Comparison of ENCODE assay signal across 14 cellular contexts in the genomic region with DNA sequence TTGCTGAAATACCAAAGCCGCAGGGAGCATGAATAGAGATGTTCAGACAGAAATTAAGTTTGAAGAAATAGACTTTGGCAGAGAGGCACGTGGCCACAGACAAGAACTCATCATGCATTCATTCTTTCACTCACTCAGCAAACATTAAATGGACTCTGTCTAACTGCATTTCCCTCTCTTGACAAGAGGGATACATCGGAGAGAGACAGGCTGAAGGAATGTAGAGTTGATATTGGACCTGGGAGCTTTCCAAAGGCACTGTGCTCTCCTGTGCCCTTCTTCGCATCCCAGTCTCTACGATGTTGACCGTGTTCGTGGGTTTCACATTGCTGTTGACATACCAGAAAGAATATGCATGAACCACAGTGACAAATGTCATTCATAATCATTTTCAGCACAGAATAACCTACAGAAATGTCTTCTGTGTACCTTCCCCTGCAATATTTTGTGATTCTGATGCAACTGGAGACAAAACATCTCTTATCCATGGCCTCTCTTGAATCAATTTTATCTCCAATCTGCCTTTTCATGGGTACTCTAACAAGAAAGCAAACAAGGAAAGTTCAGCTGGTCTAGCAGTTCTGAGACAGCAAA. TPM values are rescaled to one million over a fixed set of nuclear protein-coding genes. Genes with fewer than 3 reads are reported as not detected.
A peak's percentile ranks its signal among the peaks of the same experiment; 100 is the strongest.
DNase-seq lines count a peak whose midpoint lies in the region; ATAC-seq, FAIRE-seq and TF ChIP-seq lines count a peak whose summit lies in the region.
"Had no signal": no experiment of that assay in that cellular context is flagged by ENCODE, and none has a peak within 500 bp of the region (broad histone marks: within the 10 kb centered on the region; RNA-seq: fewer than 3 reads in every experiment).

No MANE protein-coding gene starts in this region.

- H3K27me3 ChIP-seq in A673 (replicated peaks; ENCODE audit: insufficient read depth, low read depth, low read length, poor library complexity) (no peaks in the 10 kb centered on the region), HepG2 (ENCODE audit: control insufficient read depth in 1 of 2, insufficient read depth in 2 of 2, low read length in 2 of 2) (no peaks in the 10 kb centered on the region)
- H3K27me3 ChIP-seq: BLaER1 had no signal

- POLR2A ChIA-PET in A673 (lab: Charles Lee; ENCODE audit: low non-redundant PET) (no interaction called here), WTC11 (lab: Charles Lee) (no interaction called here), HepG2 (lab: Yijun Ruan, JAX) (no interaction called here)

- intact Hi-C loops in A673 (cut with micrococcal nuclease; ENCODE audit: unreplicated experiment), result no loop called here
- intact Hi-C loops in HepG2 (cut with micrococcal nuclease; ENCODE audit: unreplicated experiment), result loop anchor here (5.0 kb wide), 1 partner anchor 51 kb away; no protein-coding TSS in a partner anchor

- peak overlapping the region; percentile 92 for H3K4me2 ChIP-seq in HepG2 (ENCODE audit: low read depth, low read length)
- H3K4me2 ChIP-seq: BLaER1 had no signal

- no peak for TF ChIP-seq RAD21 in HepG2 (CRISPR knock-in tag; IDR thresholded peaks at IDR 0.05)

- no TSS peak for BruUV-seq in A673 (replicated peaks; lab: Mats Ljungman, UMichigan)
- BruUV-seq in HepG2 (replicated peaks; lab: Mats Ljungman, UMichigan), result no TSS peak

- peak overlapping the region; percentile 1 for H2AFZ ChIP-seq in HepG2 (ENCODE audit: low read length)
- H2AFZ ChIP-seq: GM23248 had no signal

- H3K9me3 Mint-ChIP-seq in WTC11, result peaks cover 8% of the 10 kb centered on the region
- H3K9me3 Mint-ChIP-seq in stimulated activated effector memory CD8-positive, alpha-beta T cell treated with anti-CD3 and anti-CD28 coated beads, Interleukin-12 subunit alpha, Interleukin-12 subunit beta, amount 100 ng/mL, for 72 hours, result no peaks in the 10 kb centered on the region
- H3K9me3 Mint-ChIP-seq: CD8-positive, alpha-beta memory T cell had no signal

- H3K79me2 ChIP-seq in HepG2 (ENCODE audit: insufficient read depth, low read length), result no peaks in the 10 kb centered on the region

- no peaks in the 10 kb centered on the region for H3K27me3 Mint-ChIP-seq in WTC11 (ENCODE audit: low read depth)
- H3K27me3 Mint-ChIP-seq: CD8-positive, alpha-beta memory T cell had no signal

- WGBS in HepG2 (ENCODE audit: low lambda C conversion rate), result 4% methylated on average over 7 of the region's 7 CpGs

- H3K36me3 ChIP-seq in A673 (ENCODE audit: insufficient read depth, low read length, poor library complexity, severe bottlenecking), result no peaks in the 10 kb centered on the region
- H3K36me3 ChIP-seq in HepG2 (replicated peaks in 1 of 2; ENCODE audit: control insufficient read depth in 1 of 2, insufficient read depth in 2 of 2, low read length in 2 of 2), result no peaks in the 10 kb centered on the region

- no peak overlapping the region for H3K4me3 ChIP-seq in A673 (ENCODE audit: low read depth, low read length, poor library complexity, severe bottlenecking)
- H3K4me3 ChIP-seq in HepG2 (replicated peaks in 1 of 3; ENCODE audit: insufficient read depth in 1 of 3, low read depth in 2 of 3, low read length in 3 of 3), result peak overlapping the region in 1 of 3 experiments; percentile 29; a peak in 1 of 6 replicates
- H3K4me3 ChIP-seq: BLaER1, GM23248 had no signal

- H3K9me3 ChIP-seq in A673 (ENCODE audit: low read depth, low read length, poor library complexity, severe bottlenecking) (no peaks in the 10 kb centered on the region), HepG2 (ENCODE audit: low read length) (no peaks in the 10 kb centered on the region)
- H3K9me3 ChIP-seq: BLaER1 had no signal

- in situ Hi-C loops in HepG2 (cut with HindIII; ENCODE audit: extremely low pct_ligation_motif_present, low pct_unique_long_range_greater_than_20kb), result loop anchor here (5.0 kb wide), 1 partner anchor 36 kb away; a partner anchor contains a TSS

- TF ChIP-seq POLR2A in HepG2 (IDR thresholded peaks at IDR 0.05; ENCODE audit: insufficient read depth in 1 of 2, low read depth in 2 of 2, low read length in 2 of 2), result no peak

- CTCF ChIA-PET in A673 (lab: Charles Lee), result no interaction called here
- CTCF ChIA-PET in WTC11 (lab: Charles Lee), result no interaction called here
- CTCF ChIA-PET in HepG2 (lab: Yijun Ruan, JAX; ENCODE audit: low intra/inter-chr PET ratio, low total read pairs), result no interaction called here

- no peak overlapping the region for H3K27ac Mint-ChIP-seq in WTC11
- peak overlapping the region; percentile 2 for H3K27ac Mint-ChIP-seq in stimulated activated effector memory CD8-positive, alpha-beta T cell treated with anti-CD3 and anti-CD28 coated beads, Interleukin-12 subunit alpha, Interleukin-12 subunit beta, amount 100 ng/mL, for 72 hours

- DNase-seq in A673 (ENCODE audit: low spot score), result no peak
- DNase-seq in WTC11 (ENCODE audit: low spot score), result no peak
- DNase-seq in HepG2 (ENCODE audit: low spot score), result peak; percentile 66
- DNase-seq in stimulated activated effector memory CD8-positive, alpha-beta T cell treated with anti-CD3 and anti-CD28 coated beads, Interleukin-12 subunit alpha, Interleukin-12 subunit beta, amount 100 ng/mL, for 72 hours (ENCODE audit: low spot score in 2 of 2), result no peak
- DNase-seq: AML-193; CD8-positive, alpha-beta memory T cell; DMS53; GM23248 had no signal

- no peak for TF ChIP-seq CTCF in A673 (conservative IDR thresholded peaks at IDR 0.05; ENCODE audit: low read depth, low read length)
- no peak for TF ChIP-seq CTCF in WTC11 (IDR thresholded peaks at IDR 0.05)
- TF ChIP-seq CTCF in HepG2 (CRISPR knock-in tag; IDR thresholded peaks at IDR 0.05), result no peak

- no peak overlapping the region for H3K4me3 Mint-ChIP-seq in WTC11
- H3K4me3 Mint-ChIP-seq in stimulated activated effector memory CD8-positive, alpha-beta T cell treated with anti-CD3 and anti-CD28 coated beads, Interleukin-12 subunit alpha, Interleukin-12 subunit beta, amount 100 ng/mL, for 72 hours, result no peak overlapping the region
- H3K4me3 Mint-ChIP-seq: CD8-positive, alpha-beta memory T cell had no signal

- FAIRE-seq in HepG2 (lab: Jason Lieb, UNC), result no peak
- FAIRE-seq: H54 had no signal

- ATAC-seq in WTC11 (no peak), HepG2 (peak; percentile 48), HG03025 (IDR thresholded peaks at IDR 0.05; ENCODE audit: low FRiP score, unreplicated experiment) (no peak), GM21515 (IDR thresholded peaks at IDR 0.05; ENCODE audit: unreplicated experiment) (no peak), GM21447 (IDR thresholded peaks at IDR 0.05; ENCODE audit: unreplicated experiment) (no peak)
- no peak for ATAC-seq in stimulated activated effector memory CD8-positive, alpha-beta T cell treated with anti-CD3 and anti-CD28 coated beads, Interleukin-12 subunit alpha, Interleukin-12 subunit beta, amount 100 ng/mL, for 72 hours

- H3K36me3 Mint-ChIP-seq in WTC11, result peaks cover 23% of the 10 kb centered on the region
- peaks cover 23% of the 10 kb centered on the region for H3K36me3 Mint-ChIP-seq in stimulated activated effector memory CD8-positive, alpha-beta T cell treated with anti-CD3 and anti-CD28 coated beads, Interleukin-12 subunit alpha, Interleukin-12 subunit beta, amount 100 ng/mL, for 72 hours

- H3K9ac ChIP-seq in HepG2 (ENCODE audit: insufficient read depth, low read depth, low read length), result peak overlapping the region; percentile 23
- H3K9ac ChIP-seq: BLaER1, GM23248 had no signal

- H3K27ac ChIP-seq in A673 (ENCODE audit: low read depth, low read length, poor library complexity, severe bottlenecking), result peak overlapping the region; percentile 14
- H3K27ac ChIP-seq in HepG2 (ENCODE audit: extremely low read length, insufficient read depth, low read length), result peak overlapping the region; percentile 95
- H3K27ac ChIP-seq: 22Rv1, BLaER1, GM23248 had no signal

- H3K4me1 Mint-ChIP-seq in WTC11, result 0 out of 2 replicates have a peak, but pooled peaks cover 6% of the 10 kb centered on the region
- no peaks in the 10 kb centered on the region for H3K4me1 Mint-ChIP-seq in stimulated activated effector memory CD8-positive, alpha-beta T cell treated with anti-CD3 and anti-CD28 coated beads, Interleukin-12 subunit alpha, Interleukin-12 subunit beta, amount 100 ng/mL, for 72 hours
- H3K4me1 Mint-ChIP-seq: CD8-positive, alpha-beta memory T cell had no signal

- TF ChIP-seq EP300 in HepG2 (IDR thresholded peaks at IDR 0.05; ENCODE audit: low read depth in 2 of 2, low read length in 2 of 2), result peak in 1 of 2 experiments; percentile 36; a peak in 1 of 4 replicates
- TF ChIP-seq EP300 in HepG2 (CRISPR knock-in tag; IDR thresholded peaks at IDR 0.05; ENCODE audit: borderline replicate concordance), result no peak

- no peaks in the 10 kb centered on the region for H4K20me1 ChIP-seq in HepG2 (ENCODE audit: insufficient read depth, low read length)
- H4K20me1 ChIP-seq: BLaER1 had no signal

- no peaks in the 10 kb centered on the region for H3K4me1 ChIP-seq in A673 (ENCODE audit: insufficient read depth, low read length, poor library complexity, severe bottlenecking)
- H3K4me1 ChIP-seq in HepG2 (ENCODE audit: insufficient read depth, low read length), result peaks cover 62% of the 10 kb centered on the region

TF ChIP-seq in WTC11, 78 proteins besides CTCF, POLR2A, EP300 and RAD21 (continues in another document):
- no peak for TF ChIP-seq GTF2I (CRISPR knock-in tag; conservative IDR thresholded peaks at IDR 0.05)

RNA-seq across cellular contexts. Expression of a gene that starts 34.8 kb away (rescaled TPM):
- total RNA-seq in A673 (2021) (1,443 and 1,572 TPM in 2 replicates), WTC11 (2021) (72.1 to 77.9 TPM (median 73.6 TPM) in 3 replicates), HepG2 (2016; rRNA removed; fragmentation: Illumina TruSeq; extraction: Trizol) (57.9 and 111 TPM in 2 replicates)
- total RNA-seq in HepG2 (2016; cell fraction: cytosol; rRNA removed; fragmentation: Illumina TruSeq; extraction: Trizol; ENCODE audit: low read depth), result 64.5 and 76.9 TPM in 2 replicates
- total RNA-seq in HepG2 (2016; cell fraction: insoluble cytoplasmic fraction; rRNA removed; fragmentation: Illumina TruSeq; extraction: Trizol), result 52.0 and 103 TPM in 2 replicates
- 78.1 and 98.3 TPM in 2 replicates for total RNA-seq in HepG2 (2016; cell fraction: membrane; rRNA removed; fragmentation: Illumina TruSeq; extraction: Trizol)
- 96.6 and 113 TPM in 2 replicates for total RNA-seq in HepG2 (2016; cell fraction: nucleus; rRNA removed; fragmentation: Illumina TruSeq; extraction: Trizol)
- 77.7 and 78.8 TPM in 2 replicates for polyA plus RNA-seq in HepG2 (2011; rRNA removed)
- 125 and 154 TPM in 2 replicates for polyA plus RNA-seq in HepG2 (2011; cell fraction: cytosol; rRNA removed)
- polyA plus RNA-seq in HepG2 (2011; cell fraction: nucleus; rRNA removed), result 95.3 and 97.6 TPM in 2 replicates
- polyA plus RNA-seq in HepG2 (2012), result 165 and 308 TPM in 2 replicates
- 210 and 248 TPM in 2 replicates for polyA plus RNA-seq in HepG2 (2016; cell fraction: cytosol; fragmentation: Illumina TruSeq; extraction: Trizol; ENCODE audit: low read depth)
- polyA plus RNA-seq in HepG2 (2016; cell fraction: insoluble cytoplasmic fraction; fragmentation: Illumina TruSeq; extraction: Trizol; ENCODE audit: low read depth), result 125 and 147 TPM in 2 replicates
- polyA plus RNA-seq in HepG2 (2016; cell fraction: membrane; fragmentation: Illumina TruSeq; extraction: Trizol; ENCODE audit: low read depth), result 191 and 218 TPM in 2 replicates
- polyA plus RNA-seq in HepG2 (2016; cell fraction: nucleus; fragmentation: Illumina TruSeq; extraction: Trizol; ENCODE audit: insufficient read depth, low read depth), result 304 and 330 TPM in 2 replicates
- polyA minus RNA-seq in HepG2 (2011; rRNA and poly(A)+ RNA removed; ENCODE audit: low replicate concordance), result 27.9 and 30.5 TPM in 2 replicates
- 59.3 and 60.8 TPM in 2 replicates for polyA minus RNA-seq in HepG2 (2011; cell fraction: cytosol; rRNA and poly(A)+ RNA removed)
- polyA minus RNA-seq in HepG2 (2011; cell fraction: nucleus; rRNA and poly(A)+ RNA removed), result 32.6 TPM in 2 replicates

Comparison
In these comparisons a context has a peak if more than half of its experiments do, and no peak if none do; other contexts are left out.
1. RNA of a gene that starts 34.8 kb away (total RNA-seq): 1,443 to 1,572 TPM in A673; 52.0 to 113 TPM in HepG2 and 72.1 to 77.9 TPM in WTC11; every median in the first group is over 10 times any median in the second.